Comparison of ENCODE assay signal across 3 cellular contexts in genomic region chr19:45630463-45630862, GRCh38.
TF ChIP-seq lines count a peak whose summit lies in the region.

No MANE protein-coding gene starts in this region.

TF ChIP-seq in HepG2, 621 proteins besides CTCF, POLR2A, EP300 and RAD21 (continues in another document):
- TF ChIP-seq ZBTB46 (CRISPR knock-in tag; IDR thresholded peaks at IDR 0.05; ENCODE audit: borderline replicate concordance): no peak
- no peak for TF ChIP-seq ZNF704 (CRISPR knock-in tag; IDR thresholded peaks at IDR 0.05; ENCODE audit: borderline replicate concordance)
- no peak for TF ChIP-seq SRY (CRISPR knock-in tag; IDR thresholded peaks at IDR 0.05)

TF ChIP-seq in endothelial cell of umbilical vein, 7 proteins besides CTCF, POLR2A, EP300 and RAD21:
- TF ChIP-seq MYC (IDR thresholded peaks at IDR 0.05; ENCODE audit: low read depth, low read length) (no peak), EZH2 (IDR thresholded peaks at IDR 0.05; ENCODE audit: borderline replicate concordance, low read depth, low read length, severe bottlenecking) (no peak), FOS (IDR thresholded peaks at IDR 0.05; ENCODE audit: borderline replicate concordance, insufficient read depth, low read length) (peak; percentile 85), GATA2 (IDR thresholded peaks at IDR 0.05; ENCODE audit: insufficient read depth, insufficient read length, low read depth, low read length) (no peak), JUN (IDR thresholded peaks at IDR 0.05; ENCODE audit: borderline replicate concordance, insufficient read depth, insufficient read length, low read depth) (peak; percentile 96), MAX (IDR thresholded peaks at IDR 0.05; ENCODE audit: insufficient read depth, insufficient read length) (no peak), POLR2AphosphoS5 (IDR thresholded peaks at IDR 0.05; ENCODE audit: insufficient read depth, low read depth, low read length) (no peak)

TF ChIP-seq in WTC11, 78 proteins besides CTCF, POLR2A, EP300 and RAD21:
- no peak for TF ChIP-seq MXD4 (CRISPR knock-in tag; IDR thresholded peaks at IDR 0.05; ENCODE audit: borderline replicate concordance)
- no peak for TF ChIP-seq KAT7 (CRISPR knock-in tag; IDR thresholded peaks at IDR 0.05; ENCODE audit: borderline replicate concordance)
- no peak for TF ChIP-seq TP53 (CRISPR knock-in tag; IDR thresholded peaks at IDR 0.05)
- TF ChIP-seq GABPB1 (CRISPR knock-in tag; IDR thresholded peaks at IDR 0.05): no peak
- no peak for TF ChIP-seq PRRX2 (CRISPR knock-in tag; IDR thresholded peaks at IDR 0.05)
- TF ChIP-seq ZNF423 (CRISPR knock-in tag; IDR thresholded peaks at IDR 0.05): no peak
- TF ChIP-seq ZNF281 (CRISPR knock-in tag; IDR thresholded peaks at IDR 0.05): no peak
- TF ChIP-seq RELA (CRISPR knock-in tag; IDR thresholded peaks at IDR 0.05; ENCODE audit: borderline replicate concordance): no peak
- TF ChIP-seq FOXK1 (CRISPR knock-in tag; IDR thresholded peaks at IDR 0.05): no peak
- no peak for TF ChIP-seq MAX (CRISPR knock-in tag; IDR thresholded peaks at IDR 0.05)
- TF ChIP-seq EMX1 (CRISPR knock-in tag; IDR thresholded peaks at IDR 0.05): no peak
- TF ChIP-seq JUN (CRISPR knock-in tag; IDR thresholded peaks at IDR 0.05): no peak
- no peak for TF ChIP-seq ATF6 (CRISPR knock-in tag; IDR thresholded peaks at IDR 0.05)
- TF ChIP-seq FOXJ3 (CRISPR knock-in tag; IDR thresholded peaks at IDR 0.05; ENCODE audit: borderline replicate concordance): no peak
- no peak for TF ChIP-seq MLX (CRISPR knock-in tag; IDR thresholded peaks at IDR 0.05)
- TF ChIP-seq E2F5 (CRISPR knock-in tag; IDR thresholded peaks at IDR 0.05): no peak
- TF ChIP-seq ZNF416 (CRISPR knock-in tag; IDR thresholded peaks at IDR 0.05): no peak
